16 cellular contexts compared by ENCODE assay signal in the genomic region with DNA sequence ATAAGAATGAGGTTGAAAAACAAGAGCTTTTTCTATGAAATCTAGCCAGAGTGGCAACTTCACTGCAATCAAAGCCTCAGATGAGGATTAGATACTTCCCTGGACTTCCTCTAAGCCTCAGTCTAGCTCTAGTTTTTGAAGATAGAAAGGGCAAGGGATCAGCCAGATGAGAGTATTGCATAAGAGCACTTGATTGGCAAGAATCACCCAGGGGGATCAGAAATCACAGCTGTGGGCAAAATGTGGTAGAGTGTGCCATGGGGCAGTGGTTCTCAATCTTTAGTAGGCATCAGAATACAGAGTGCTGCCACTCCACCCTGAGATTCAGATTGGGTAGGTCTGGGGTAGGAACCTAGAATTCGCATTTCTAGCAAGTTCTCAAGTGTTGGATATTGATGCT.
"Had no signal": no experiment of that assay in that cellular context is flagged by ENCODE, and none has a peak within 500 bp of the region (broad histone marks: within the 10 kb centered on the region; RNA-seq: fewer than 3 reads in every experiment).

No MANE protein-coding gene starts in this region.

- H3K79me2 ChIP-seq: parathyroid adenoma had no signal

- FAIRE-seq: bronchial epithelial cell had no signal

- H3K4me1 ChIP-seq: lower lobe of right lung, parathyroid adenoma had no signal

- H3K9me3 Mint-ChIP-seq: naive B cell; stimulated activated naive B cell treated with anti-CD40 and anti-IgM and Interleukin-4, amounts not matched to agents 10 μg/mL and 1 μg/mL and 100 μg/mL, for 72 hours had no signal

- H3K36me3 ChIP-seq: neutrophil, uterus had no signal

- ATAC-seq: left colon; lower lobe of right lung; stimulated activated naive B cell treated with anti-CD40 and anti-IgM and Interleukin-4, amounts not matched to agents 10 μg/mL and 1 μg/mL and 100 μg/mL, for 72 hours had no signal

- H3K27me3 ChIP-seq: dorsolateral prefrontal cortex, neutrophil, tibial artery, uterus had no signal

- H3K27ac ChIP-seq: lower lobe of right lung, neutrophil, parathyroid adenoma, tibial artery, uterus had no signal

- H3K9ac ChIP-seq: parathyroid adenoma had no signal

- H3K4me3 Mint-ChIP-seq: naive B cell; stimulated activated naive B cell treated with anti-CD40 and anti-IgM and Interleukin-4, amounts not matched to agents 10 μg/mL and 1 μg/mL and 100 μg/mL, for 72 hours had no signal

- H3K9me3 ChIP-seq: lower lobe of right lung, neutrophil, tibial artery, uterus had no signal

- H2AFZ ChIP-seq: parathyroid adenoma had no signal

- H3K4me3 ChIP-seq: dorsolateral prefrontal cortex, lower lobe of right lung, tibial artery, uterus had no signal

- H3K27ac Mint-ChIP-seq: stimulated activated naive B cell treated with anti-CD40 and anti-IgM and Interleukin-4, amounts not matched to agents 10 μg/mL and 1 μg/mL and 100 μg/mL, for 72 hours had no signal

- DNase-seq: activated CD4-positive, CD25-positive, alpha-beta regulatory T cell treated with anti-CD3 and anti-CD28 coated beads, Interleukin-2, amount 50 U/mL, for 72 hours; activated naive CD4-positive, alpha-beta T cell treated with Interleukin-2 at 50 U/mL for 16 hours; activated T-cell treated with anti-CD3 and anti-CD28 coated beads for 4 hours; aorta; dorsolateral prefrontal cortex; left colon; lower lobe of right lung; midbrain; naive B cell; stimulated activated CD4-positive, alpha-beta T cell treated with anti-CD3 and anti-CD28 coated beads, Interleukin-2, amount 100 ng/mL, for 48 hours; stimulated activated naive B cell treated with anti-CD40 and anti-IgM and Interleukin-4, amounts not matched to agents 10 μg/mL and 1 μg/mL and 100 μg/mL, for 72 hours; tibial artery; uterus had no signal

- H3K27me3 Mint-ChIP-seq: naive B cell; stimulated activated naive B cell treated with anti-CD40 and anti-IgM and Interleukin-4, amounts not matched to agents 10 μg/mL and 1 μg/mL and 100 μg/mL, for 72 hours had no signal
